In genomic region chr6:20365456-20365855, GRCh38 we compare ENCODE assay signal across 14 cellular contexts. TPM values are rescaled to one million over a fixed set of nuclear protein-coding genes. Genes with fewer than 3 reads are reported as not detected.
DNase-seq lines count a peak whose midpoint lies in the region; ATAC-seq and TF ChIP-seq lines count a peak whose summit lies in the region.
"Had no signal": no experiment of that assay in that cellular context is flagged by ENCODE, and none has a peak within 500 bp of the region (broad histone marks: within the 10 kb centered on the region; RNA-seq: fewer than 3 reads in every experiment).

No MANE protein-coding gene starts in this region.

- H4K20me1 ChIP-seq in hepatocyte (ENCODE audit: insufficient read depth, poor library complexity, severe bottlenecking), result no peaks in the 10 kb centered on the region

- H3K9me3 ChIP-seq in hepatocyte (ENCODE audit: low read depth) (no peaks in the 10 kb centered on the region), gastrocnemius medialis (no peaks in the 10 kb centered on the region), gastroesophageal sphincter (peaks cover 0 to 3% (median 0%) of the 10 kb centered on the region in 3 donors)
- H3K9me3 ChIP-seq: Peyer's patch had no signal

- H3K36me3 ChIP-seq in hepatocyte (replicated peaks; ENCODE audit: insufficient read depth, low read depth) (no peaks in the 10 kb centered on the region), gastrocnemius medialis (no peaks in the 10 kb centered on the region), gastroesophageal sphincter (no peaks in the 10 kb centered on the region)
- H3K36me3 ChIP-seq: neural progenitor cell, Peyer's patch had no signal

- H3K27me3 ChIP-seq in hepatocyte, result no peaks in the 10 kb centered on the region
- H3K27me3 ChIP-seq in gastrocnemius medialis, result no peaks in the 10 kb centered on the region
- H3K27me3 ChIP-seq in gastroesophageal sphincter, result peaks cover 3% of the 10 kb centered on the region
- H3K27me3 ChIP-seq: neural progenitor cell, Peyer's patch had no signal

- no peak for TF ChIP-seq EP300 in gastroesophageal sphincter (IDR thresholded peaks at IDR 0.05)

- H3K27ac ChIP-seq in hepatocyte (peak overlapping the region; percentile 90), gastrocnemius medialis (no peak overlapping the region), gastroesophageal sphincter (no peak overlapping the region)
- H3K27ac ChIP-seq: coronary artery, neural progenitor cell had no signal

- no peak for DNase-seq in hepatocyte (ENCODE audit: low spot score)
- DNase-seq in NCI-H1092 treated with DMSO at 0.1 percent for 48 hours (lab: John Stamatoyannopoulos, UW), result no peak
- DNase-seq in gastrocnemius medialis, result no peak
- DNase-seq in NCI-H2171 treated with DMSO at 0.1 percent for 48 hours (lab: John Stamatoyannopoulos, UW), result no peak
- DNase-seq: activated effector memory CD4-positive, alpha-beta T cell treated with Interleukin-2 at 50 U/mL for 16 hours; KBM-7; NCI-H2029 treated with DMSO at 0.1 percent for 48 hours; Peyer's patch had no signal

- ATAC-seq in GM18861 (IDR thresholded peaks at IDR 0.05; ENCODE audit: unreplicated experiment), result peak; percentile 77
- peak; percentile 89 for ATAC-seq in GM21423 (IDR thresholded peaks at IDR 0.05; ENCODE audit: unreplicated experiment)
- peak; percentile 72 for ATAC-seq in HG03469 (IDR thresholded peaks at IDR 0.05; ENCODE audit: unreplicated experiment)
- ATAC-seq in gastrocnemius medialis, result no peak
- no peak for ATAC-seq in gastroesophageal sphincter

- no peak overlapping the region for H3K4me2 ChIP-seq in hepatocyte
- H3K4me2 ChIP-seq: neural progenitor cell had no signal

- no peaks in the 10 kb centered on the region for H3K9me2 ChIP-seq in hepatocyte (replicated peaks; ENCODE audit: insufficient read depth)

- TF ChIP-seq CTCF in hepatocyte (IDR thresholded peaks at IDR 0.05; ENCODE audit: poor library complexity) (no peak), gastrocnemius medialis (IDR thresholded peaks at IDR 0.05 in 4 of 5, conservative IDR thresholded peaks at IDR 0.05 in 1 of 5) (no peak), gastroesophageal sphincter (IDR thresholded peaks at IDR 0.05) (no peak)

- TF ChIP-seq POLR2A in gastrocnemius medialis (IDR thresholded peaks at IDR 0.05) (no peak), gastroesophageal sphincter (IDR thresholded peaks at IDR 0.05) (no peak)

- H2AFZ ChIP-seq in hepatocyte, result no peak overlapping the region
- H2AFZ ChIP-seq: neural progenitor cell had no signal

- intact Hi-C loops in gastrocnemius medialis (cut with DNase I; ENCODE audit: low total_unique reads), result no loop called here

- H3K4me3 ChIP-seq in hepatocyte, result no peak overlapping the region
- H3K4me3 ChIP-seq in gastrocnemius medialis, result no peak overlapping the region
- H3K4me3 ChIP-seq in gastroesophageal sphincter, result no peak overlapping the region
- H3K4me3 ChIP-seq: coronary artery, neural progenitor cell, Peyer's patch had no signal

- 84% methylated on average over 3 of the region's 3 CpGs for WGBS in hepatocyte (ENCODE audit: low lambda C conversion rate, missing lambda C conversion rate)
- WGBS in gastroesophageal sphincter (ENCODE audit: low coverage in 1 of 2), 2 donors, result 76% methylated on average over 3 of the region's 3 CpGs; no CpG with 5 or more reads in 1 of the 2 donors

- no peaks in the 10 kb centered on the region for H3K79me2 ChIP-seq in hepatocyte

- H3K4me1 ChIP-seq in hepatocyte (ENCODE audit: insufficient read depth) (peaks cover 19% of the 10 kb centered on the region), gastrocnemius medialis (no peaks in the 10 kb centered on the region), gastroesophageal sphincter (no peaks in the 10 kb centered on the region)
- H3K4me1 ChIP-seq: neural progenitor cell, Peyer's patch had no signal

- in situ Hi-C loops in gastrocnemius medialis (cut with MboI; ENCODE audit: low sequenced_read_pairs in 4 of 4), result no loop called here

RNA-seq across cellular contexts. Expression of gene E2F3, which starts 36.2 kb away (rescaled TPM):
- 10.8 and 13.3 TPM in 2 replicates for total RNA-seq in hepatocyte
- polyA plus RNA-seq in hepatocyte, result 5.5 and 8.4 TPM in 2 replicates
- total RNA-seq in gastrocnemius medialis, result 10 to 100 TPM in 2 of 4 donors, 1 to 10 TPM in 2; 5.4 to 13.6 (median 10.7) TPM
- total RNA-seq in gastroesophageal sphincter, result 1 to 10 TPM; 3.4 to 6.5 (median 5.2) TPM

Comparison
In these comparisons a context has a peak if more than half of its experiments do, and no peak if none do; other contexts are left out.
1. ATAC-seq: peak in GM18861 (single experiment), GM21423 (single experiment) and HG03469 (single experiment); none in gastrocnemius medialis (0 of 2) and gastroesophageal sphincter (single experiment).